Comparison of ENCODE assay signal across 12 cellular contexts in genomic region chr1:84698718-84699117, GRCh38. TPM values are rescaled to one million over a fixed set of nuclear protein-coding genes. Genes with fewer than 3 reads are reported as not detected.
A peak's percentile ranks its signal among the peaks of the same experiment; 100 is the strongest.
DNase-seq lines count a peak whose midpoint lies in the region; ATAC-seq and TF ChIP-seq lines count a peak whose summit lies in the region.
"Had no signal": no experiment of that assay in that cellular context is flagged by ENCODE, and none has a peak within 500 bp of the region (broad histone marks: within the 10 kb centered on the region; RNA-seq: fewer than 3 reads in every experiment).

No MANE protein-coding gene starts in this region.

- no peaks in the 10 kb centered on the region for H3K9me2 ChIP-seq in Loucy (replicated peaks; ENCODE audit: low read depth, low read length)

- POLR2A ChIA-PET in AG04450 (lab: Yijun Ruan, JAX) = no interaction called here
- POLR2A ChIA-PET in activated CD4-positive, alpha-beta T cell treated with anti-CD3 and anti-CD28 coated beads for 36 hours (lab: Charles Lee) = no interaction called here

- no peak overlapping the region for H3K4me3 Mint-ChIP-seq in activated naive CD4-positive, alpha-beta T cell treated with anti-CD3 and anti-CD28 coated beads, Interleukin-2, amount 10 ng/mL, durations not matched to agents 7 days and 5 days
- no peak overlapping the region for H3K4me3 Mint-ChIP-seq in activated CD4-positive, alpha-beta T cell treated with anti-CD3 and anti-CD28 coated beads for 36 hours
- H3K4me3 Mint-ChIP-seq: activated B cell treated with CpG ODN at 0.5 μM for 24 hours, CD14-positive monocyte, neural progenitor cell had no signal

- H3K27ac Mint-ChIP-seq in activated naive CD4-positive, alpha-beta T cell treated with anti-CD3 and anti-CD28 coated beads, Interleukin-2, amount 10 ng/mL, durations not matched to agents 7 days and 5 days = no peak overlapping the region
- H3K27ac Mint-ChIP-seq in activated CD4-positive, alpha-beta T cell treated with anti-CD3 and anti-CD28 coated beads for 36 hours = no peak overlapping the region
- H3K27ac Mint-ChIP-seq: activated B cell treated with CpG ODN at 0.5 μM for 24 hours, CD14-positive monocyte, neural progenitor cell had no signal

- peaks cover 5% of the 10 kb centered on the region for H3K4me1 Mint-ChIP-seq in activated naive CD4-positive, alpha-beta T cell treated with anti-CD3 and anti-CD28 coated beads, Interleukin-2, amount 10 ng/mL, durations not matched to agents 7 days and 5 days
- H3K4me1 Mint-ChIP-seq in activated CD4-positive, alpha-beta T cell treated with anti-CD3 and anti-CD28 coated beads for 36 hours = peaks cover 17% of the 10 kb centered on the region
- H3K4me1 Mint-ChIP-seq: neural progenitor cell had no signal

- H3K4me3 ChIP-seq in AG04450 (ENCODE audit: low read depth, low read length) = no peak overlapping the region
- peak overlapping the region; percentile 20 for H3K4me3 ChIP-seq in Loucy (ENCODE audit: low read length, poor library complexity, severe bottlenecking)
- H3K4me3 ChIP-seq in coronary artery = no peak overlapping the region
- H3K4me3 ChIP-seq in mucosa of rectum (ENCODE audit: low read length in 2 of 2) = no peak overlapping the region
- H3K4me3 ChIP-seq: neural progenitor cell had no signal

- no peak for ATAC-seq in left colon
- no peak for ATAC-seq in activated CD4-positive, alpha-beta T cell treated with anti-CD3 and anti-CD28 coated beads for 36 hours

- no peaks in the 10 kb centered on the region for H4K20me1 ChIP-seq in Loucy (ENCODE audit: insufficient read depth, low read length, poor library complexity, severe bottlenecking)

- H3K36me3 ChIP-seq in Loucy (ENCODE audit: insufficient read depth, low read length) (no peaks in the 10 kb centered on the region), mucosa of rectum (ENCODE audit: control insufficient read depth in 2 of 2, insufficient read depth in 2 of 2, low read length in 2 of 2) (no peaks in the 10 kb centered on the region)
- H3K36me3 ChIP-seq: neural progenitor cell had no signal

- peaks cover 13% of the 10 kb centered on the region for H3K27me3 Mint-ChIP-seq in activated naive CD4-positive, alpha-beta T cell treated with anti-CD3 and anti-CD28 coated beads, Interleukin-2, amount 10 ng/mL, durations not matched to agents 7 days and 5 days
- H3K27me3 Mint-ChIP-seq in activated CD4-positive, alpha-beta T cell treated with anti-CD3 and anti-CD28 coated beads for 36 hours = no peaks in the 10 kb centered on the region

- H3K27ac ChIP-seq in AG04450 (ENCODE audit: low read depth, low read length) (peak overlapping the region; percentile 94), coronary artery (peak overlapping the region; percentile 56 to 80), mucosa of rectum (ENCODE audit: low read depth in 2 of 2, low read length in 2 of 2) (peak overlapping the region; percentile 35 to 50)
- H3K27ac ChIP-seq: neural progenitor cell had no signal

- H3F3A ChIP-seq in Loucy (ENCODE audit: low read depth) = no peaks in the 10 kb centered on the region

- intact Hi-C loops in left colon (cut with DNase I, micrococcal nuclease) = no loop called here
- intact Hi-C loops in activated CD4-positive, alpha-beta T cell treated with anti-CD3 and anti-CD28 coated beads for 36 hours (cut with DNase I, micrococcal nuclease) = no loop called here

- TF ChIP-seq CTCF in AG04450 (IDR thresholded peaks at IDR 0.05; ENCODE audit: low read depth, low read length) (no peak), Loucy (conservative IDR thresholded peaks at IDR 0.05; ENCODE audit: low read length) (no peak), coronary artery (IDR thresholded peaks at IDR 0.05) (no peak)

- H3K27me3 ChIP-seq in AG04450 (ENCODE audit: control insufficient read depth, insufficient read depth, low read length) (no peaks in the 10 kb centered on the region), Loucy (ENCODE audit: insufficient read depth, low read length, poor library complexity, severe bottlenecking) (no peaks in the 10 kb centered on the region), mucosa of rectum (ENCODE audit: control insufficient read depth in 2 of 2, insufficient read depth in 2 of 2, low read length in 2 of 2) (no peaks in the 10 kb centered on the region)
- H3K27me3 ChIP-seq: neural progenitor cell had no signal

- H3K4me1 ChIP-seq in Loucy (ENCODE audit: insufficient read depth, low read length, poor library complexity, severe bottlenecking) = peaks cover 26% of the 10 kb centered on the region
- peaks cover 0 to 9% of the 10 kb centered on the region in 2 donors for H3K4me1 ChIP-seq in mucosa of rectum (ENCODE audit: control insufficient read depth in 2 of 2, insufficient read depth in 2 of 2, low read length in 2 of 2)

- CTCF ChIA-PET in AG04450 (lab: Charles Lee) = no interaction called here
- CTCF ChIA-PET in activated naive CD4-positive, alpha-beta T cell treated with anti-CD3 and anti-CD28 coated beads, Interleukin-2, amount 10 ng/mL, durations not matched to agents 7 days and 5 days (lab: Charles Lee) = no interaction called here
- CTCF ChIA-PET in activated CD4-positive, alpha-beta T cell treated with anti-CD3 and anti-CD28 coated beads for 36 hours (lab: Charles Lee) = interaction anchor here (0.6 to 1.5 kb wide), 3 partner anchors 10 to 52 kb away, joined by 3 to 5 read pairs (median 3); no protein-coding TSS in a partner anchor

- H3K9ac ChIP-seq in Loucy (ENCODE audit: low read depth, low read length, poor library complexity, severe bottlenecking) = peak overlapping the region; percentile 17
- no peak overlapping the region for H3K9ac ChIP-seq in mucosa of rectum (ENCODE audit: low read depth in 1 of 2, low read length in 2 of 2)
- H3K9ac ChIP-seq: neural progenitor cell had no signal

- DNase-seq in AG04450 (ENCODE audit: low read depth, low spot score) (peak; percentile 59), coronary artery (ENCODE audit: low spot score) (no peak), NCI-H510A treated with DMSO at 0.1 percent for 48 hours (lab: John Stamatoyannopoulos, UW) (no peak), left colon (no peak)
- no peak for DNase-seq in activated naive CD4-positive, alpha-beta T cell treated with anti-CD3 and anti-CD28 coated beads, Interleukin-2, amount 10 ng/mL, durations not matched to agents 7 days and 5 days
- no peak for DNase-seq in activated CD4-positive, alpha-beta T cell treated with anti-CD3 and anti-CD28 coated beads for 36 hours
- DNase-seq: activated B cell treated with CpG ODN at 0.5 μM for 24 hours, cortex of kidney had no signal

- peak overlapping the region; percentile 61 for H2AFZ ChIP-seq in Loucy (ENCODE audit: low read length)
- H2AFZ ChIP-seq: neural progenitor cell had no signal

- H3K36me3 Mint-ChIP-seq in activated naive CD4-positive, alpha-beta T cell treated with anti-CD3 and anti-CD28 coated beads, Interleukin-2, amount 10 ng/mL, durations not matched to agents 7 days and 5 days = no peaks in the 10 kb centered on the region
- no peaks in the 10 kb centered on the region for H3K36me3 Mint-ChIP-seq in activated CD4-positive, alpha-beta T cell treated with anti-CD3 and anti-CD28 coated beads for 36 hours (ENCODE audit: low read depth)
- H3K36me3 Mint-ChIP-seq: CD14-positive monocyte, neural progenitor cell had no signal

- peak overlapping the region; percentile 34 for H3K4me2 ChIP-seq in Loucy (ENCODE audit: low read depth, low read length, poor library complexity, severe bottlenecking)
- H3K4me2 ChIP-seq: neural progenitor cell had no signal

- H3K79me2 ChIP-seq in Loucy (ENCODE audit: insufficient read depth, low read length) = no peaks in the 10 kb centered on the region

- no peaks in the 10 kb centered on the region for H3K9me3 Mint-ChIP-seq in activated naive CD4-positive, alpha-beta T cell treated with anti-CD3 and anti-CD28 coated beads, Interleukin-2, amount 10 ng/mL, durations not matched to agents 7 days and 5 days
- H3K9me3 Mint-ChIP-seq in activated CD4-positive, alpha-beta T cell treated with anti-CD3 and anti-CD28 coated beads for 36 hours (ENCODE audit: low read depth) = no peaks in the 10 kb centered on the region
- H3K9me3 Mint-ChIP-seq: activated B cell treated with CpG ODN at 0.5 μM for 24 hours had no signal

- H3K9me3 ChIP-seq in AG04450 (ENCODE audit: control insufficient read depth, insufficient read depth, low read length) = peaks cover under 1% of the 10 kb centered on the region; the same call in 1 of the 2 replicates
- no peaks in the 10 kb centered on the region for H3K9me3 ChIP-seq in Loucy (ENCODE audit: insufficient read depth, low read depth, low read length)
- H3K9me3 ChIP-seq in mucosa of rectum (ENCODE audit: control insufficient read depth in 2 of 2, low read length in 2 of 2) = no peaks in the 10 kb centered on the region

RNA-seq across cellular contexts. Expression of gene SSX2IP, which starts 8.5 kb away (rescaled TPM):
- 21.4 and 31.7 TPM in 2 replicates for polyA plus RNA-seq in AG04450 (2011; rRNA removed)
- 9.4 and 21.1 TPM in 2 replicates for polyA minus RNA-seq in AG04450 (2011; rRNA and poly(A)+ RNA removed)
- 10 to 100 TPM; 12.6 to 14.0 TPM for total RNA-seq in left colon
- total RNA-seq in activated CD4-positive, alpha-beta T cell treated with anti-CD3 and anti-CD28 coated beads for 36 hours = 10 to 100 TPM; 10.3 to 12.3 TPM

Comparison
In these comparisons a context has a peak if more than half of its experiments do, and no peak if none do; other contexts are left out.
1. H3K27ac ChIP-seq: peak in every context shown above with its lines; median percentile 94 in AG04450; 68 in coronary artery; 42 in mucosa of rectum.